Comparison of ENCODE assay signal across 10 cellular contexts in the genomic region with DNA sequence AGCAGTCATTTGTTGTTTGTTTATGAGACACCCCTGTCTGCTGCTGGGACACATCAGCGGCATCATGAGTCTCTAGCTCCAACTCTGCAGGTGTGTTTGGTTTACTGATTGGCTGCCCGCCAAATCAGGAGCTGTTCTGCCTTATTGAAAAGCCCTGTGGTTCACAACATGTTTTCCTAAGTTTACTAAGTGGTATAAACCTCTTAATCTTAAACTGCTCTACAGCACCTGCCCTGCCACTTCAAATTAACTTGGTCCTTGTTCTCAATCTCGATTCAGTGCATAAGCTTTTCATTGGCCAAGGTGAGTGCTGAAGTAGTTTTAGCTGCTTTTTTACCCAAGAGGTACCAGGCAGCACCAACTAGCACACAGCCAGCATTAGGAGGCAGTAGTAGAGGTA.
DNase-seq lines count a peak whose midpoint lies in the region; ATAC-seq and TF ChIP-seq lines count a peak whose summit lies in the region.
"Had no signal": no experiment of that assay in that cellular context is flagged by ENCODE, and none has a peak within 500 bp of the region (broad histone marks: within the 10 kb centered on the region; RNA-seq: fewer than 3 reads in every experiment).

No MANE protein-coding gene starts in this region.

- TF ChIP-seq EP300 in SK-N-SH (IDR thresholded peaks at IDR 0.05; ENCODE audit: borderline replicate concordance in 1 of 2, low read depth in 1 of 2, low read length in 1 of 2) (no peak; a peak in 1 of 4 replicates), gastroesophageal sphincter (IDR thresholded peaks at IDR 0.05) (no peak)

- peak; percentile 90 for ATAC-seq in left colon
- ATAC-seq in gastroesophageal sphincter = no peak
- no peak for ATAC-seq in GM21360 (IDR thresholded peaks at IDR 0.05; ENCODE audit: unreplicated experiment)

- H3K27ac ChIP-seq in SK-N-SH (ENCODE audit: low read depth in 2 of 2, low read length in 1 of 2) (peak overlapping the region in 1 of 2 experiments; percentile 99; a peak in 2 of 4 replicates), gastroesophageal sphincter (no peak overlapping the region)
- H3K27ac ChIP-seq: HL-60, neutrophil had no signal

- H3K4me1 ChIP-seq in SK-N-SH (ENCODE audit: control insufficient read depth in 1 of 2, insufficient read depth in 2 of 2, low read depth in 1 of 2, low read length in 1 of 2) = peaks cover 0 to 27% of the 10 kb centered on the region in 2 experiments; a peak in 2 of 4 replicates
- peaks cover 5 to 32% (median 6%) of the 10 kb centered on the region in 3 donors for H3K4me1 ChIP-seq in gastroesophageal sphincter

- H3K27me3 ChIP-seq in SK-N-SH (ENCODE audit: insufficient read depth) (no peaks in the 10 kb centered on the region), gastroesophageal sphincter (no peaks in the 10 kb centered on the region)
- H3K27me3 ChIP-seq: neutrophil had no signal

- no peak for TF ChIP-seq POLR2A in gastroesophageal sphincter (IDR thresholded peaks at IDR 0.05)

- H3K9me2 ChIP-seq in SK-N-SH = no peaks in the 10 kb centered on the region

- H3K4me3 ChIP-seq in SK-N-SH (ENCODE audit: low read depth in 2 of 2, low read length in 1 of 2) (no peak overlapping the region), gastroesophageal sphincter (no peak overlapping the region)

- H3F3A ChIP-seq in SK-N-SH (replicated peaks; ENCODE audit: insufficient read depth) = no peaks in the 10 kb centered on the region

- no peaks in the 10 kb centered on the region for H3K36me3 Mint-ChIP-seq in chondrocyte (ENCODE audit: low read depth)

- H3K9me3 ChIP-seq in SK-N-SH (no peaks in the 10 kb centered on the region), gastroesophageal sphincter (no peaks in the 10 kb centered on the region)
- H3K9me3 ChIP-seq: neutrophil had no signal

- no peak overlapping the region for H3K4me3 Mint-ChIP-seq in chondrocyte (ENCODE audit: unreplicated experiment)

- no peak overlapping the region for H2AFZ ChIP-seq in SK-N-SH (ENCODE audit: low read depth)

- TF ChIP-seq CTCF in chondrocyte (IDR thresholded peaks at IDR 0.05) (no peak), SK-N-SH (IDR thresholded peaks at IDR 0.05) (no peak), gastroesophageal sphincter (IDR thresholded peaks at IDR 0.05) (no peak)

- H3K9ac ChIP-seq in SK-N-SH = no peak overlapping the region

- no peak for TF ChIP-seq RAD21 in SK-N-SH (IDR thresholded peaks at IDR 0.05; ENCODE audit: low read length)

- peaks cover 3% of the 10 kb centered on the region for H3K27me3 Mint-ChIP-seq in chondrocyte (ENCODE audit: low read depth)

- 9% methylated on average over 3 of the region's 3 CpGs for WGBS in SK-N-SH (ENCODE audit: low lambda C conversion rate)
- 53 to 70% methylated on average over 2 to 3 of the region's 3 CpGs for WGBS in gastroesophageal sphincter (ENCODE audit: low coverage in 1 of 2), 2 donors

- intact Hi-C loops in left colon (cut with DNase I, micrococcal nuclease) = no loop called here

- H3K27ac Mint-ChIP-seq in chondrocyte (ENCODE audit: unreplicated experiment) = no peak overlapping the region

- H3K4me1 Mint-ChIP-seq in chondrocyte (ENCODE audit: low read depth) = peaks cover 46% of the 10 kb centered on the region

- CTCF ChIA-PET in SK-N-SH (lab: Yijun Ruan, JAX) = interaction anchor here (1.0 kb wide), 3 partner anchors 37 to 1598 kb away, joined by 3 to 4 read pairs (median 3); no protein-coding TSS in a partner anchor

- H4K20me1 ChIP-seq in SK-N-SH (ENCODE audit: insufficient read depth) = no peaks in the 10 kb centered on the region

- H3K9me3 Mint-ChIP-seq in chondrocyte (ENCODE audit: low read depth) = no peaks in the 10 kb centered on the region

- POLR2A ChIA-PET in SK-N-SH (lab: Yijun Ruan, JAX) = no interaction called here

- no peaks in the 10 kb centered on the region for H3K79me2 ChIP-seq in SK-N-SH (ENCODE audit: insufficient read depth)

- DNase-seq in COR-L47 (lab: John Stamatoyannopoulos, UW) (peak; percentile 94), NCI-H1105 treated with DMSO at 0.1 percent for 48 hours (lab: John Stamatoyannopoulos, UW) (peak; percentile 96), NCI-H774 (lab: John Stamatoyannopoulos, UW) (peak; percentile 88), left colon (peak; percentile 77 to 83), chondrocyte (ENCODE audit: low spot score) (no peak), SK-N-SH (no peak)

- H3K4me2 ChIP-seq in SK-N-SH = no peak overlapping the region

- H3K36me3 ChIP-seq in SK-N-SH (replicated peaks in 1 of 2; ENCODE audit: control insufficient read depth in 1 of 2, insufficient read depth in 2 of 2, low read length in 1 of 2) = no peaks in the 10 kb centered on the region
- no peaks in the 10 kb centered on the region for H3K36me3 ChIP-seq in gastroesophageal sphincter
- H3K36me3 ChIP-seq: neutrophil had no signal

TF ChIP-seq in SK-N-SH, 30 proteins besides CTCF, POLR2A, EP300 and RAD21:
- TF ChIP-seq, protein P1, sequence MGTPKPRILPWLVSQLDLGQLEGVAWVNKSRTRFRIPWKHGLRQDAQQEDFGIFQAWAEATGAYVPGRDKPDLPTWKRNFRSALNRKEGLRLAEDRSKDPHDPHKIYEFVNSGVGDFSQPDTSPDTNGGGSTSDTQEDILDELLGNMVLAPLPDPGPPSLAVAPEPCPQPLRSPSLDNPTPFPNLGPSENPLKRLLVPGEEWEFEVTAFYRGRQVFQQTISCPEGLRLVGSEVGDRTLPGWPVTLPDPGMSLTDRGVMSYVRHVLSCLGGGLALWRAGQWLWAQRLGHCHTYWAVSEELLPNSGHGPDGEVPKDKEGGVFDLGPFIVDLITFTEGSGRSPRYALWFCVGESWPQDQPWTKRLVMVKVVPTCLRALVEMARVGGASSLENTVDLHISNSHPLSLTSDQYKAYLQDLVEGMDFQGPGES (IDR thresholded peaks at IDR 0.05; ENCODE audit: low read depth, low read length) = no peak
- TF ChIP-seq FOXM1 (IDR thresholded peaks at IDR 0.05; ENCODE audit: low read depth) = no peak
- no peak for TF ChIP-seq NFIC (IDR thresholded peaks at IDR 0.05; ENCODE audit: borderline replicate concordance)
- TF ChIP-seq RXRA (IDR thresholded peaks at IDR 0.05; ENCODE audit: borderline replicate concordance, low read depth) = no peak

Comparison
In these comparisons a context has a peak if more than half of its experiments do, and no peak if none do; other contexts are left out.
1. DNase-seq: peak in COR-L47 (single experiment), NCI-H1105 treated with DMSO at 0.1 percent for 48 hours (single experiment), NCI-H774 (single experiment) and left colon (2 of 2); none in chondrocyte (single experiment) and SK-N-SH (single experiment).